In the genomic region with DNA sequence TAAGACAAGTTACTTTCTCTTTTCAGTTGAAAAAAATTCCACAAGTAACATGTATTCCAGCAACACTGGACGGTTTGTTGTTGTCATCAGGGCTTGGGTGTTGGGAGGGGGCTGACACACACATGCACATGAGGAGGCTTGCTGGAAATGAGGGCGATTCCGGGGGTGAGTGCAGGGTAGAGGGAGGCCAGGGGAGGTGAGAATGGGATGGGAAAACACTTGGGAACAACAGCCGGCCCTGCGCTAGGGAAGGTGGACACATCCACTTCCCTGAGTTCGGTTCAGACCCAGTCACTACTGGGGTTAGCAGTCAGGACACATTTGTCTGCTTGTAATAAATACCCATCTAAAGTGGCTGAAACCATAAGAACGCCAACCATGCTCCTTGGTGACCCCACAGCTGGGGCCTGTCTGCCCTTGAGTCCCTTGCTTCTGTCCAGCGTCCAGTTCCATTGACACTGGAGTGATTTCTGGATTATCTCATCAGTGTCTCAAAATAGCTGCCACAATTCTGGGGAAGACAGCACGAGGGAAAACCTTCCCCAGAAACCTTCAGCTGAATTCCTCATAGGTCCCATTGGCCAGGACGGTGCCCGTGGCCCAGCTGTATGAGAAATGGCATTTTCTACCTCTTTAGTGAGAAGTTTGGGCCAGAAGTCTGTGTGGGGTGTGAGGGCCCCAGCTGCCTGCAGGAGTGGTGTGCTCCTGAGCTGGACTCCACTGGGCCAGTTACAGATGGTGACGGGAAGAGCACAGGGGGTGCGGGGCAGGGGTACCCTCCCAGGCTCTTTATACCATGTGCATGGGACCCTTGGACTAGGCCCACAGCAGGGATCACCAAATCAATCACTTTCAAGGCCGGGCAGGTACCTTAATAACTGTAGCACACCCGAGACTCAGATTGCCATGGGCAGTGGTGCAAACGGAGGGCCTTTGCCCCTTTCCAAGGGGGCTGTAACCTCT, we compare ENCODE assay signal across 21 cellular contexts.
"Had no signal": no experiment of that assay in that cellular context is flagged by ENCODE, and none has a peak within 500 bp of the region (broad histone marks: within the 10 kb centered on the region; RNA-seq: fewer than 3 reads in every experiment).

No MANE protein-coding gene starts in this region.

- H3K4me1 ChIP-seq: parathyroid adenoma, suprapubic skin had no signal

- H3K36me3 ChIP-seq: brain microvascular endothelial cell, neutrophil, suprapubic skin had no signal

- H3K4me2 ChIP-seq: SK-N-SH had no signal

- H2AFZ ChIP-seq: parathyroid adenoma had no signal

- DNase-seq: activated CD4-positive, alpha-beta T cell treated with anti-CD3 and anti-CD28 coated beads, Interleukin-2, amount 50 U/mL, for 4 hours; activated effector memory CD4-positive, alpha-beta T cell treated with anti-CD3 and anti-CD28 coated beads, Interleukin-2, amount 50 U/mL, for 16 hours; activated naive CD4-positive, alpha-beta T cell treated with anti-CD3 and anti-CD28 coated beads, Interleukin-2, amount 50 U/mL, for 16 hours; activated T-cell treated with anti-CD3 and anti-CD28 coated beads, Interleukin-2, amount 50 U/mL, for 72 hours; aorta; brain microvascular endothelial cell; cortex of kidney; erythroblast; head of caudate nucleus; immature natural killer cell; midbrain; SK-N-SH; stimulated activated CD4-positive, alpha-beta T cell treated with anti-CD3 and anti-CD28 coated beads, Interleukin-15, amount 100 ng/mL, for 24 hours; stimulated activated CD4-positive, alpha-beta T cell treated with anti-CD3 and anti-CD28 coated beads, Interleukin-2, amount 100 ng/mL, for 48 hours; stimulated activated naive CD8-positive, alpha-beta T cell treated with anti-CD3 and anti-CD28 coated beads, Interleukin-15, amount 100 ng/mL, for 72 hours had no signal

- H3K9me2 ChIP-seq: SK-N-SH had no signal

- ATAC-seq: activated T-cell treated with anti-CD3 and anti-CD28 coated beads, Interleukin-2, amount 50 U/mL, for 72 hours; stimulated activated naive CD8-positive, alpha-beta T cell treated with anti-CD3 and anti-CD28 coated beads, Interleukin-15, amount 100 ng/mL, for 72 hours had no signal

- FAIRE-seq: frontal cortex, TTC549 had no signal

- H3K79me2 ChIP-seq: parathyroid adenoma had no signal

- H3K27ac ChIP-seq: brain microvascular endothelial cell, neutrophil, parathyroid adenoma, skin epidermis, suprapubic skin had no signal

- H3K9me3 ChIP-seq: neutrophil, SK-N-SH, suprapubic skin had no signal

- H3K4me3 ChIP-seq: skin epidermis, suprapubic skin had no signal

- H3K27me3 ChIP-seq: neutrophil, suprapubic skin had no signal

- H3K9ac ChIP-seq: parathyroid adenoma, SK-N-SH had no signal
